In genomic region chr18:24076136-24076597, GRCh38 we compare ENCODE assay signal across 1 cellular context.
TF ChIP-seq lines count a peak whose summit lies in the region.

No MANE protein-coding gene starts in this region.

TF ChIP-seq in HEK293, 187 proteins besides CTCF, POLR2A, EP300 and RAD21 (continued from another document):
- peak; percentile 60; the same call in 1 of the 2 replicates for TF ChIP-seq OVOL3 (tag by site-specific recombination; IDR thresholded peaks at IDR 0.05)
- peak; percentile 85 for TF ChIP-seq ZNF843 (tag by site-specific recombination; IDR thresholded peaks at IDR 0.05)
- TF ChIP-seq ZFP37 (tag by site-specific recombination; IDR thresholded peaks at IDR 0.05): peak; percentile 94
- TF ChIP-seq ZXDB (tag by site-specific recombination; IDR thresholded peaks at IDR 0.05): peak; percentile 90
- peak; percentile 42; the same call in 1 of the 2 replicates for TF ChIP-seq SP3 (tag by site-specific recombination; IDR thresholded peaks at IDR 0.05)
